In the genomic region with DNA sequence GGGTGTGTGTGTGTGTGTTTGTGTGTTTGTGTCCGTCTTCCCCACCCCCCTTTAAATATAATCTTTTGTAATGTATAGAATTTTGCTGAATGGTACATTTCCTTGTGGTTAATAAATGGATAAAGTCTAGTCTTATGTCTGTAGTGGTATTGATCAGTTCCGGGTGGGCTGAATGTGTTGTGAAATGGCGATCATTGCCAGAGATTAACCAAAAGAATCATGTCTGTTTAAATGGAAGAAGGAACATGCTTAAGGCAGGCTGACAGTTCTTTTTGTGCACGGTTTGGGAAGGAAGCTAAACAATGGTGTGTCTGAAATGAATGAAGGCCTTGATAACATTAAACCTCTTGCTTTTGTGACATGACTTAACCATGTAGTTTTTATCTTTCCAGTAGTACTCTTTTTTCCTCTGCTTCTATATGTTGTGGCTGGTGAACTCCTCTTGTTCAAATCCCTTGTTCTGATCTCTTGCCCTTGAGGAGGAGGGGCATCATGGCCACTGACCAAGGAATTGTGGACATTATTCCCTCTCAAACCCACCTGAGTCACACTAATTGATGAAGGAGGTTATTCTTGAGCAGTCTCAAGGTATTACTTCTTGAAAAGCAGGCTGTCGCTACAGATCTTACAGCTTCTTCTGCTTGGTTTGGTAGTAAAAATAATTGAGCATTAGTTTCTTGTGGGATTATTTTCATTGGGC, we compare ENCODE assay signal across 8 cellular contexts. TPM values are rescaled to one million over a fixed set of nuclear protein-coding genes. Genes with fewer than 3 reads are reported as not detected.
DNase-seq lines count a peak whose midpoint lies in the region; ATAC-seq and TF ChIP-seq lines count a peak whose summit lies in the region.

No MANE protein-coding gene starts in this region.

- no peak for DNase-seq in CD4-positive, CD25-positive, alpha-beta regulatory T cell
- DNase-seq in IMR-90 (no peak), choroid plexus epithelial cell (ENCODE audit: low read depth) (no peak), GM13977 (ENCODE audit: low spot score) (no peak)

- H3K9me3 Mint-ChIP-seq in CD4-positive, CD25-positive, alpha-beta regulatory T cell, result peaks cover 0 to 3% (median 0%) of the 10 kb centered on the region in 7 donors

- H4K5ac ChIP-seq in IMR-90 (ENCODE audit: low read depth, low read length), result no peak overlapping the region

- H3K27ac Mint-ChIP-seq in CD4-positive, CD25-positive, alpha-beta regulatory T cell, result peak overlapping the region; percentile 11 to 80 (median 18)

- H3K23ac ChIP-seq in IMR-90 (ENCODE audit: low read depth, low read length), result peak overlapping the region; percentile 66; the same call in 1 of the 2 replicates

- BruUV-seq in IMR-90 (replicated peaks; lab: Mats Ljungman, UMichigan), result no TSS peak

- dilution Hi-C loops in IMR-90 (cut with HindIII; ENCODE audit: low sequenced_read_pairs, unreplicated experiment), result no loop called here

- peak overlapping the region; percentile 44 to 96 (median 82) for H3K4me3 Mint-ChIP-seq in CD4-positive, CD25-positive, alpha-beta regulatory T cell

- TF ChIP-seq CTCF in IMR-90 (conservative IDR thresholded peaks at IDR 0.05; ENCODE audit: low read depth, low read length), result no peak
- TF ChIP-seq CTCF in choroid plexus epithelial cell (conservative IDR thresholded peaks at IDR 0.05; ENCODE audit: low read depth, low read length), result no peak
- no peak for TF ChIP-seq CTCF in GM13977 (IDR thresholded peaks at IDR 0.05; ENCODE audit: extremely low read depth, insufficient read depth, missing control alignments)

- WGBS in IMR-90 (ENCODE audit: extremely low coverage in 2 of 2, insufficient read length in 1 of 2), 2 experiments, result no CpG with 5 or more reads among the region's 5 CpGs

- H3K4me3 ChIP-seq in CD4-positive, CD25-positive, alpha-beta regulatory T cell (ENCODE audit: low read depth, low read length), result peak overlapping the region; percentile 94
- H3K4me3 ChIP-seq in IMR-90 (ENCODE audit: insufficient read depth, low read depth, low read length), result peak overlapping the region; percentile 96
- peak overlapping the region; percentile 78 for H3K4me3 ChIP-seq in choroid plexus epithelial cell (ENCODE audit: low read depth, low read length)
- peak overlapping the region; percentile 74 to 84 for H3K4me3 ChIP-seq in muscle layer of colon (ENCODE audit: low read depth in 1 of 2, low read length in 2 of 2)

- H3K9me1 ChIP-seq in IMR-90 (ENCODE audit: insufficient read depth, low read length), result no peaks in the 10 kb centered on the region

- no peaks in the 10 kb centered on the region for H3K9me3 ChIP-seq in CD4-positive, CD25-positive, alpha-beta regulatory T cell (ENCODE audit: control insufficient read depth in 2 of 2, low read length in 2 of 2)
- H3K9me3 ChIP-seq in IMR-90 (ENCODE audit: control insufficient read depth, insufficient read depth, low read length), result no peaks in the 10 kb centered on the region
- no peaks in the 10 kb centered on the region for H3K9me3 ChIP-seq in muscle layer of colon (ENCODE audit: low read length)

- H3K27ac ChIP-seq in CD4-positive, CD25-positive, alpha-beta regulatory T cell (ENCODE audit: insufficient read depth, low read length, poor library complexity, severe bottlenecking), result no peak overlapping the region
- H3K27ac ChIP-seq in IMR-90 (ENCODE audit: insufficient read depth, low read length) (no peak overlapping the region), muscle layer of colon (ENCODE audit: low read depth, low read length) (no peak overlapping the region)

- no peak overlapping the region for H2BK15ac ChIP-seq in IMR-90 (ENCODE audit: low read depth, low read length)

- H2BK5ac ChIP-seq in IMR-90 (ENCODE audit: low read depth, low read length, poor library complexity, severe bottlenecking), result no peak overlapping the region

- POLR2A ChIA-PET in IMR-90 (lab: Charles Lee; ENCODE audit: unreplicated experiment), result no interaction called here

- peaks cover 58% of the 10 kb centered on the region for H3K27me3 Mint-ChIP-seq in CD4-positive, CD25-positive, alpha-beta regulatory T cell

- H3K9ac ChIP-seq in IMR-90 (ENCODE audit: low read depth, low read length) (peak overlapping the region; percentile 64), muscle layer of colon (ENCODE audit: low read length) (no peak overlapping the region)

- no peak overlapping the region for H3K14ac ChIP-seq in IMR-90 (replicated peaks; ENCODE audit: low read depth, low read length)

- peaks cover 6% of the 10 kb centered on the region; the same call in 1 of the 2 replicates for H4K20me1 ChIP-seq in IMR-90 (ENCODE audit: insufficient read depth, low read length)

- TF ChIP-seq POLR2A in IMR-90 (IDR thresholded peaks at IDR 0.05; ENCODE audit: low read depth, low read length), result no peak

- H3K56ac ChIP-seq in IMR-90 (ENCODE audit: extremely low read depth, insufficient read depth, low read length), result no peak overlapping the region

- in situ Hi-C loops in IMR-90 (cut with MboI; ENCODE audit: low sequenced_read_pairs) (no loop called here), GM13977 (cut with MboI; ENCODE audit: low pct_unique_long_range_greater_than_20kb, low sequenced_read_pairs, unreplicated experiment) (no loop called here)

- H3K36me3 ChIP-seq in CD4-positive, CD25-positive, alpha-beta regulatory T cell (ENCODE audit: control insufficient read depth, insufficient read depth, low read length), result no peaks in the 10 kb centered on the region
- H3K36me3 ChIP-seq in IMR-90 (ENCODE audit: control insufficient read depth, insufficient read depth, low read length), result no peaks in the 10 kb centered on the region
- H3K36me3 ChIP-seq in muscle layer of colon (ENCODE audit: insufficient read depth, low read length), result no peaks in the 10 kb centered on the region

- H3K36me3 Mint-ChIP-seq in CD4-positive, CD25-positive, alpha-beta regulatory T cell, result no peaks in the 10 kb centered on the region

- no peak overlapping the region for H2AK5ac ChIP-seq in IMR-90 (ENCODE audit: low read depth, low read length)

- no peak overlapping the region for H2AFZ ChIP-seq in IMR-90 (replicated peaks; ENCODE audit: low read length, poor library complexity)

- no peak overlapping the region for H2BK120ac ChIP-seq in IMR-90 (ENCODE audit: low read depth, low read length)

- CTCF ChIA-PET in IMR-90 (lab: Yijun Ruan, JAX), result no interaction called here

- peaks cover 11% of the 10 kb centered on the region for H3K4me1 ChIP-seq in CD4-positive, CD25-positive, alpha-beta regulatory T cell (ENCODE audit: control insufficient read depth, insufficient read depth, low read length, poor library complexity, severe bottlenecking)
- H3K4me1 ChIP-seq in IMR-90 (ENCODE audit: control insufficient read depth, insufficient read depth, low read length), result peaks cover 3% of the 10 kb centered on the region; the same call in 1 of the 2 replicates
- H3K4me1 ChIP-seq in muscle layer of colon (ENCODE audit: insufficient read depth, low read length), result peaks cover 29% of the 10 kb centered on the region

- H3K4ac ChIP-seq in IMR-90 (ENCODE audit: low read depth, low read length), result no peak overlapping the region

- H3K4me1 Mint-ChIP-seq in CD4-positive, CD25-positive, alpha-beta regulatory T cell, result peaks cover 18 to 54% (median 35%) of the 10 kb centered on the region in 4 donors

- H2BK20ac ChIP-seq in IMR-90 (ENCODE audit: low read depth, low read length), result no peak overlapping the region

- H3K79me1 ChIP-seq in IMR-90 (ENCODE audit: low read depth in 1 of 2, low read length in 2 of 2), result peaks cover 15 to 29% of the 10 kb centered on the region in 2 experiments

- no peak overlapping the region for H4K8ac ChIP-seq in IMR-90 (ENCODE audit: low read depth in 2 of 2, low read length in 2 of 2)

- H3K27me3 ChIP-seq in CD4-positive, CD25-positive, alpha-beta regulatory T cell (ENCODE audit: control insufficient read depth, insufficient read depth, low read length), result peaks cover 3% of the 10 kb centered on the region
- H3K27me3 ChIP-seq in IMR-90 (ENCODE audit: control insufficient read depth, insufficient read depth, low read length) (no peaks in the 10 kb centered on the region), muscle layer of colon (ENCODE audit: control insufficient read depth in 1 of 2, insufficient read depth in 2 of 2, low read length in 2 of 2) (no peaks in the 10 kb centered on the region)

- no peak overlapping the region for H4K91ac ChIP-seq in IMR-90 (ENCODE audit: insufficient read depth, low read depth, low read length)

- no peak overlapping the region for H3K18ac ChIP-seq in IMR-90 (ENCODE audit: low read depth, low read length)

- no peak overlapping the region for H2AK9ac ChIP-seq in IMR-90 (replicated peaks; ENCODE audit: low read depth, low read length, poor library complexity)

- peak overlapping the region; percentile 78 for H3K4me2 ChIP-seq in IMR-90 (ENCODE audit: low read depth, low read length)

- intact Hi-C loops in IMR-90 (cut with micrococcal nuclease), result loop anchor here (5.0 kb wide), 1 partner anchor 794 kb away; no protein-coding TSS in a partner anchor

- no peak for ATAC-seq in CD4-positive, CD25-positive, alpha-beta regulatory T cell (ENCODE audit: low read depth in 2 of 2)
- ATAC-seq in IMR-90 (ENCODE audit: low read depth), result no peak
- ATAC-seq in HG02571 (IDR thresholded peaks at IDR 0.05; ENCODE audit: unreplicated experiment), result no peak
- ATAC-seq in GM21825 (IDR thresholded peaks at IDR 0.05; ENCODE audit: unreplicated experiment), result no peak
- ATAC-seq in HG02981 (IDR thresholded peaks at IDR 0.05; ENCODE audit: unreplicated experiment), result no peak

- TF ChIP-seq RAD21 in IMR-90 (IDR thresholded peaks at IDR 0.05; ENCODE audit: low read length), result no peak

TF ChIP-seq in IMR-90, 13 proteins besides CTCF, POLR2A, EP300 and RAD21:
- TF ChIP-seq, protein P1, sequence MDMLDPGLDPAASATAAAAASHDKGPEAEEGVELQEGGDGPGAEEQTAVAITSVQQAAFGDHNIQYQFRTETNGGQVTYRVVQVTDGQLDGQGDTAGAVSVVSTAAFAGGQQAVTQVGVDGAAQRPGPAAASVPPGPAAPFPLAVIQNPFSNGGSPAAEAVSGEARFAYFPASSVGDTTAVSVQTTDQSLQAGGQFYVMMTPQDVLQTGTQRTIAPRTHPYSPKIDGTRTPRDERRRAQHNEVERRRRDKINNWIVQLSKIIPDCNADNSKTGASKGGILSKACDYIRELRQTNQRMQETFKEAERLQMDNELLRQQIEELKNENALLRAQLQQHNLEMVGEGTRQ (IDR thresholded peaks at IDR 0.05; ENCODE audit: low read depth, low read length), result no peak
- TF ChIP-seq SMC3 (IDR thresholded peaks at IDR 0.05; ENCODE audit: low read depth, low read length) (no peak), CEBPB (IDR thresholded peaks at IDR 0.05; ENCODE audit: low read depth, low read length) (0 out of 2 replicates have a peak, but pooled peaks have one; percentile 9)

RNA-seq across cellular contexts. Expression of a gene that starts 1.7 kb away (rescaled TPM):
- total RNA-seq in CD4-positive, CD25-positive, alpha-beta regulatory T cell, result 12.4 TPM
- 1 to 10 TPM in 3 of 4 donors, under 1 TPM in 1; 0.87 to 5.2 (median 3.1) TPM for polyA plus RNA-seq in CD4-positive, CD25-positive, alpha-beta regulatory T cell
- 6.8 and 11.1 TPM in 2 replicates for total RNA-seq in IMR-90 (2012; rRNA removed)
- 1.7 and 1.8 TPM in 2 replicates for polyA plus RNA-seq in IMR-90 (2012; rRNA removed)
- polyA plus RNA-seq in IMR-90 (2012; cell fraction: cytosol; rRNA removed), result 0.17 and 0.27 TPM in 2 replicates
- polyA plus RNA-seq in IMR-90 (2012; cell fraction: nucleus; rRNA removed; ENCODE audit: low replicate concordance), result 0.50 and 6.1 TPM in 2 replicates
